ENCODE assay signal across 8 cellular contexts in the genomic region with DNA sequence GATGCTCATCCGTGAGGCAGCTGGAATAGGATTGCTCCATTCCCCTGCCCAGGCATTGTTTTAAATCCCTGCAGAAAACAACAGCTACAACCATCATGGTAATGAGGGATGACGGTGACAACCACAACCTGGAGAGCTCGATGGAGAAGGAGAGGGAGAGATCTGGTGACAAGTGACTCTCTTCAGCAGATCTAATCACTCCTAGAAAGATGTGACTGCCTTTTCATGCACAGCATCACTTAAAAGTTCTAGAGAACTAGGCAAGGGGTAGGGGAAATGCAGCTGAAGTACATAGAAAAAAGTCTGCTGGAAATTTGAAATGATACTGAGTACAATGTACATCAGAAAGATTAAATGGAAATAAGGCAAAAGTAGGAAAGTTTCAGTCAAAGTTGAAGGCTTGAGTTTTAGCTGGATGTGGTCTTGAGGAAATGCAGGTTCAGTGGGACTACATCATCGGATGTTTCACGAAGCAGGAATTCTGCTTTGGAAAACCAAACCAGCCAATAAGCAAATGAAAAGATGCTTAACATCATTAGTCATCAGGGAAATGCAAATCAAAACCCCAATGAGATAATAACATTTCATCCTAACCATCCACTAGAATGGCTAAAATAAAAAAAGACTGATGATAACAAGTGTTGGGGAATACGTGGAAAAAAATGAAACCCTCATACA. TPM values are rescaled to one million over a fixed set of nuclear protein-coding genes. Genes with fewer than 3 reads are reported as not detected.
DNase-seq lines count a peak whose midpoint lies in the region; ATAC-seq and TF ChIP-seq lines count a peak whose summit lies in the region.
"Had no signal": no experiment of that assay in that cellular context is flagged by ENCODE, and none has a peak within 500 bp of the region (broad histone marks: within the 10 kb centered on the region; RNA-seq: fewer than 3 reads in every experiment).

No MANE protein-coding gene starts in this region.

- H3K4me3 ChIP-seq in DND-41 (ENCODE audit: low read depth in 1 of 2, low read length in 2 of 2) (peak overlapping the region in 1 of 2 experiments; percentile 15; a peak in 1 of 4 replicates), KMS-11 (IDR thresholded peaks at IDR 0.05; ENCODE audit: insufficient read depth, low read depth, low read length) (no peak overlapping the region), neutrophil (ENCODE audit: low read depth in 1 of 2, low read length in 1 of 2) (no peak overlapping the region), heart left ventricle (no peak overlapping the region)

- H3K9me3 ChIP-seq in DND-41 (ENCODE audit: insufficient read depth, low read length, severe bottlenecking) (no peaks in the 10 kb centered on the region), neutrophil (no peaks in the 10 kb centered on the region), heart left ventricle (no peaks in the 10 kb centered on the region)

- H3K36me3 ChIP-seq in DND-41 (ENCODE audit: insufficient read depth, low read length): no peaks in the 10 kb centered on the region
- no peaks in the 10 kb centered on the region for H3K36me3 ChIP-seq in KMS-11 (ENCODE audit: insufficient read depth)
- H3K36me3 ChIP-seq in neutrophil: no peaks in the 10 kb centered on the region
- no peaks in the 10 kb centered on the region for H3K36me3 ChIP-seq in heart left ventricle

- no peak for ATAC-seq in DND-41 (ENCODE audit: insufficient read depth, low read depth)
- no peak for ATAC-seq in GM18505 (IDR thresholded peaks at IDR 0.05; ENCODE audit: unreplicated experiment)
- no peak for ATAC-seq in heart left ventricle
- no peak for ATAC-seq in GM18861 (IDR thresholded peaks at IDR 0.05; ENCODE audit: unreplicated experiment)

- H3K27me3 Mint-ChIP-seq in activated naive CD8-positive, alpha-beta T cell: no peaks in the 10 kb centered on the region

- H3K9me3 Mint-ChIP-seq in activated naive CD8-positive, alpha-beta T cell (ENCODE audit: low read depth): no peaks in the 10 kb centered on the region

- 78 to 86% (median 82%) methylated on average over 6 of the region's 6 CpGs for WGBS in heart left ventricle, 4 donors

- peak overlapping the region; percentile 1; the same call in 1 of the 2 replicates for H2AFZ ChIP-seq in DND-41 (ENCODE audit: low read depth, low read length)
- H2AFZ ChIP-seq in KMS-11 (ENCODE audit: low read depth): peak overlapping the region; percentile 59

- intact Hi-C loops in heart left ventricle (cut with DNase I): no loop called here

- H3K4me2 ChIP-seq in DND-41 (ENCODE audit: insufficient read depth, low read length) (peak overlapping the region; percentile 56), KMS-11 (peak overlapping the region; percentile 41)

- H3K4me1 ChIP-seq in DND-41 (ENCODE audit: insufficient read depth, low read length) (peaks cover 43% of the 10 kb centered on the region), KMS-11 (ENCODE audit: low read depth, poor library complexity, severe bottlenecking) (peaks cover 42% of the 10 kb centered on the region), neutrophil (ENCODE audit: control insufficient read depth in 1 of 2, insufficient read depth in 1 of 2, low read depth in 1 of 2, low read length in 1 of 2) (peaks cover 28 to 33% of the 10 kb centered on the region in 2 experiments), heart left ventricle (peaks cover 0 to 45% (median 0%) of the 10 kb centered on the region in 12 donors)

- peak overlapping the region; percentile 42 for H3K9ac ChIP-seq in DND-41 (ENCODE audit: low read depth, low read length)
- H3K9ac ChIP-seq in KMS-11: peak overlapping the region; percentile 49; the same call in 1 of the 2 replicates

- H3K27ac Mint-ChIP-seq in activated naive CD8-positive, alpha-beta T cell: peak overlapping the region; percentile 95

- no peaks in the 10 kb centered on the region for H3K27me3 ChIP-seq in DND-41 (ENCODE audit: insufficient read depth, low read length, poor library complexity)
- no peaks in the 10 kb centered on the region for H3K27me3 ChIP-seq in KMS-11 (ENCODE audit: insufficient read depth, low read depth)
- no peaks in the 10 kb centered on the region for H3K27me3 ChIP-seq in neutrophil
- H3K27me3 ChIP-seq in heart left ventricle: peaks cover 0 to 5% (median 0%) of the 10 kb centered on the region in 9 donors

- TF ChIP-seq POLR2A in GM18505 (IDR thresholded peaks at IDR 0.05; ENCODE audit: borderline replicate concordance, extremely low read depth, insufficient read depth, insufficient read length) (no peak), heart left ventricle (IDR thresholded peaks at IDR 0.05) (no peak)

- DNase-seq in DND-41: no peak
- no peak for DNase-seq in heart left ventricle

- H3K79me2 ChIP-seq in DND-41 (ENCODE audit: insufficient read depth, low read length): no peaks in the 10 kb centered on the region
- H3K79me2 ChIP-seq in KMS-11 (ENCODE audit: insufficient read depth, low read depth): no peaks in the 10 kb centered on the region

- H3K27ac ChIP-seq in DND-41 (ENCODE audit: low read length): peak overlapping the region; percentile 82
- peak overlapping the region; percentile 80 for H3K27ac ChIP-seq in KMS-11
- peak overlapping the region; percentile 2 for H3K27ac ChIP-seq in neutrophil
- H3K27ac ChIP-seq in heart left ventricle: peak overlapping the region in 1 of 12 donors; percentile 58

- H4K20me1 ChIP-seq in DND-41 (ENCODE audit: insufficient read depth, low read length) (no peaks in the 10 kb centered on the region), KMS-11 (ENCODE audit: insufficient read depth) (no peaks in the 10 kb centered on the region)

- peaks cover 52% of the 10 kb centered on the region for H3K4me1 Mint-ChIP-seq in activated naive CD8-positive, alpha-beta T cell (ENCODE audit: low read depth)

- TF ChIP-seq CTCF in DND-41 (IDR thresholded peaks at IDR 0.05; ENCODE audit: borderline replicate concordance, extremely low read depth, low read length, poor library complexity, severe bottlenecking): no peak
- no peak for TF ChIP-seq CTCF in KMS-11 (conservative IDR thresholded peaks at IDR 0.05; ENCODE audit: low read depth, low read length)
- no peak for TF ChIP-seq CTCF in neutrophil (IDR thresholded peaks at IDR 0.05)
- no peak for TF ChIP-seq CTCF in heart left ventricle (IDR thresholded peaks at IDR 0.05)

- no peaks in the 10 kb centered on the region for H3K36me3 Mint-ChIP-seq in activated naive CD8-positive, alpha-beta T cell

- H3K4me3 Mint-ChIP-seq in activated naive CD8-positive, alpha-beta T cell: peak overlapping the region; percentile 65

RNA-seq across cellular contexts. Expression of a gene that starts 6.8 kb away (rescaled TPM):
- 10 to 100 TPM in 2 of 9 donors, 1 to 10 TPM in 7; 2.6 to 27.9 (median 5.4) TPM for total RNA-seq in heart left ventricle
- polyA plus RNA-seq in heart left ventricle: 1 to 10 TPM; 2.9 to 4.8 TPM
- total RNA-seq: myocyte had no signal
